8 cellular contexts compared by ENCODE assay signal in genomic region chr1:235127203-235127602, GRCh38. TPM values are rescaled to one million over a fixed set of nuclear protein-coding genes. Genes with fewer than 3 reads are reported as not detected.
DNase-seq lines count a peak whose midpoint lies in the region; ATAC-seq and TF ChIP-seq lines count a peak whose summit lies in the region.

No MANE protein-coding gene starts in this region.

- TF ChIP-seq CTCF in BE2C (IDR thresholded peaks at IDR 0.05; ENCODE audit: low read depth, low read length) = no peak
- TF ChIP-seq CTCF in colonic mucosa (IDR thresholded peaks at IDR 0.05) = no peak

- H3K36me3 Mint-ChIP-seq in naive B cell = peaks cover 0 to 4% of the 10 kb centered on the region in 2 donors

- H3K27ac ChIP-seq in KOPT-K1 (ENCODE audit: low read depth, low read length, poor library complexity, severe bottlenecking) (peak overlapping the region; percentile 91), colonic mucosa (no peak overlapping the region)

- H3K4me1 ChIP-seq in BE2C = no peaks in the 10 kb centered on the region
- peaks cover 13% of the 10 kb centered on the region for H3K4me1 ChIP-seq in colonic mucosa

- no peaks in the 10 kb centered on the region for H3K9me3 Mint-ChIP-seq in naive B cell

- peak overlapping the region in 1 of 2 donors; percentile 95 for H3K9ac ChIP-seq in colonic mucosa (ENCODE audit: low read depth in 2 of 2, low read length in 2 of 2)

- H3K36me3 ChIP-seq in BE2C (peaks cover 67% of the 10 kb centered on the region), KOPT-K1 (ENCODE audit: insufficient read depth, low read length) (peaks cover 73% of the 10 kb centered on the region), colonic mucosa (no peaks in the 10 kb centered on the region)

- H3K27me3 ChIP-seq in BE2C (no peaks in the 10 kb centered on the region), colonic mucosa (no peaks in the 10 kb centered on the region)

- peak overlapping the region in 3 of 6 donors; percentile 72 to 99 (median 95) for H3K27ac Mint-ChIP-seq in naive B cell

- no peaks in the 10 kb centered on the region for H3K9me3 ChIP-seq in BE2C
- no peaks in the 10 kb centered on the region for H3K9me3 ChIP-seq in KOPT-K1 (ENCODE audit: insufficient read depth, low read length, poor library complexity, severe bottlenecking)
- no peaks in the 10 kb centered on the region for H3K9me3 ChIP-seq in colonic mucosa

- H3K4me1 Mint-ChIP-seq in naive B cell = peaks cover 27 to 63% (median 54%) of the 10 kb centered on the region in 3 donors

- H3K4me3 Mint-ChIP-seq in naive B cell = peak overlapping the region; percentile 95 to 99 (median 98)

- DNase-seq in BE2C (no peak), colonic mucosa (no peak), naive B cell (no peak), NCI-H524 (lab: John Stamatoyannopoulos, UW) (no peak), MV-4-11 (lab: John Stamatoyannopoulos, UW) (no peak)
- no peak for DNase-seq in effector CD4-positive, alpha-beta T cell

- H3K27me3 Mint-ChIP-seq in naive B cell = no peaks in the 10 kb centered on the region

- ATAC-seq in naive B cell (ENCODE audit: low read depth in 2 of 2) (no peak), GM18498 (IDR thresholded peaks at IDR 0.05; ENCODE audit: unreplicated experiment) (no peak)

- H3K4me3 ChIP-seq in BE2C (ENCODE audit: low read depth, low read length) (peak overlapping the region; percentile 100), colonic mucosa (peak overlapping the region; percentile 87)

- intact Hi-C loops in colonic mucosa (cut with DNase I) = no loop called here

RNA-seq across cellular contexts. Expression of gene TOMM20, which starts 1.4 kb away (rescaled TPM):
- polyA plus RNA-seq in BE2C (2012; ENCODE audit: insufficient read depth, insufficient read length, low read depth) = 206 TPM
- 100 to 1,000 TPM in 1 of 2 donors, 10 to 100 TPM in 1; 76.2 to 127 TPM for total RNA-seq in colonic mucosa
- 10 to 100 TPM; 41.0 to 47.9 (median 45.5) TPM for polyA plus RNA-seq in naive B cell (ENCODE audit: low read depth in 6 of 6)

RNA-seq across cellular contexts. Expression of gene RBM34, which starts 33.8 kb away (rescaled TPM):
- polyA plus RNA-seq in BE2C (2012; ENCODE audit: insufficient read depth, insufficient read length, low read depth) = 88.8 TPM
- 10 to 100 TPM; 59.8 to 61.2 TPM for total RNA-seq in colonic mucosa
- polyA plus RNA-seq in naive B cell (ENCODE audit: low read depth in 6 of 6) = 10 to 100 TPM; 35.0 to 73.8 (median 69.7) TPM
